33 cellular contexts compared by ENCODE assay signal in genomic region chr5:36759117-36759516, GRCh38.
"Had no signal": no experiment of that assay in that cellular context is flagged by ENCODE, and none has a peak within 500 bp of the region (broad histone marks: within the 10 kb centered on the region; RNA-seq: fewer than 3 reads in every experiment).

No MANE protein-coding gene starts in this region.

- H3K4me1 ChIP-seq: adrenal gland, body of pancreas, breast epithelium had no signal

- H3K36me3 ChIP-seq: adrenal gland, brain microvascular endothelial cell, breast epithelium had no signal

- H3K27ac ChIP-seq: adrenal gland, body of pancreas, brain microvascular endothelial cell, breast epithelium, VCaP had no signal

- FAIRE-seq: astrocyte, TTC549 had no signal

- DNase-seq: activated B cell treated with CpG ODN at 0.5 μM for 24 hours; activated CD4-positive, alpha-beta memory T cell treated with anti-CD3 and anti-CD28 coated beads for 36 hours; activated CD4-positive, alpha-beta T cell treated with anti-CD3 and anti-CD28 coated beads for 4 hours; activated CD4-positive, alpha-beta T cell treated with anti-CD3 and anti-CD28 coated beads, Interleukin-2, amount 10 ng/mL, durations not matched to agents 24 days and 14 days; activated CD4-positive, alpha-beta T cell treated with anti-CD3 and anti-CD28 coated beads, Interleukin-2, amount 50 U/mL, for 1 hour; activated CD4-positive, alpha-beta T cell treated with anti-CD3 and anti-CD28 coated beads, Interleukin-2, amount 50 U/mL, for 4 hours; activated CD4-positive, CD25-positive, alpha-beta regulatory T cell treated with anti-CD3 and anti-CD28 coated beads, Interleukin-2, amount 50 U/mL, for 72 hours; activated CD8-positive, alpha-beta memory T cell treated with anti-CD3 and anti-CD28 coated beads, Interleukin-2, amount 50 U/mL, for 4 hours; activated CD8-positive, alpha-beta T cell treated with anti-CD3 and anti-CD28 coated beads for 36 hours; activated effector memory CD4-positive, alpha-beta T cell treated with anti-CD3 and anti-CD28 coated beads, Interleukin-2, amount 50 U/mL, for 16 hours; activated gamma-delta T cell treated with Interleukin-2 at 50 U/mL for 16 hours; activated naive CD4-positive, alpha-beta T cell; activated naive CD4-positive, alpha-beta T cell treated with anti-CD3 and anti-CD28 coated beads for 36 hours; activated naive CD4-positive, alpha-beta T cell treated with anti-CD3 and anti-CD28 coated beads, Interleukin-2, amount 50 U/mL, for 16 hours; activated naive CD8-positive, alpha-beta T cell treated with anti-CD3 and anti-CD28 coated beads for 36 hours; activated T-cell treated with anti-CD3 and anti-CD28 coated beads for 4 hours; activated T-cell treated with anti-CD3 and anti-CD28 coated beads, Interleukin-2, amount 50 U/mL, for 1 hour; activated T-cell treated with anti-CD3 and anti-CD28 coated beads, Interleukin-2, amount 50 U/mL, for 4 hours; activated T-cell treated with anti-CD3 and anti-CD28 coated beads, Interleukin-2, amount 50 U/mL, for 72 hours; adrenal gland; amniotic stem cell; aorta; body of pancreas; brain microvascular endothelial cell; central memory CD4-positive, alpha-beta T cell; T-helper 2 cell; T-helper 9 cell had no signal

- ATAC-seq: activated CD8-positive, alpha-beta T cell treated with anti-CD3 and anti-CD28 coated beads for 36 hours; activated naive CD4-positive, alpha-beta T cell treated with anti-CD3 and anti-CD28 coated beads, Interleukin-2, amount 50 U/mL, for 72 hours; activated T-cell treated with anti-CD3 and anti-CD28 coated beads, Interleukin-2, amount 50 U/mL, for 4 hours; activated T-cell treated with anti-CD3 and anti-CD28 coated beads, Interleukin-2, amount 50 U/mL, for 72 hours; activated T-helper 17 cell treated with anti-CD3 and anti-CD28 coated beads, Interleukin-2, amount 50 U/mL, for 72 hours; body of pancreas had no signal

- H3K4me3 ChIP-seq: adrenal gland, body of pancreas, breast epithelium had no signal

- H3K9me3 ChIP-seq: adrenal gland, body of pancreas, breast epithelium had no signal

- H3K27me3 ChIP-seq: body of pancreas, breast epithelium had no signal
